8 cellular contexts compared by ENCODE assay signal in genomic region chr10:30687698-30688213, GRCh38. TPM values are rescaled to one million over a fixed set of nuclear protein-coding genes. Genes with fewer than 3 reads are reported as not detected.
DNase-seq lines count a peak whose midpoint lies in the region; ATAC-seq and TF ChIP-seq lines count a peak whose summit lies in the region.

No MANE protein-coding gene starts in this region.

- H3K36me3 ChIP-seq in adrenal gland (replicated peaks in 1 of 2) = no peaks in the 10 kb centered on the region

- TF ChIP-seq CTCF in C4-2B (conservative IDR thresholded peaks at IDR 0.05) (peak; percentile 98), GM20000 (IDR thresholded peaks at IDR 0.05; ENCODE audit: extremely low read depth, missing control alignments) (peak; percentile 77), adrenal gland (IDR thresholded peaks at IDR 0.05) (peak; percentile 68 to 88 (median 78)), retinal pigment epithelial cell (conservative IDR thresholded peaks at IDR 0.05; ENCODE audit: low read depth, low read length) (peak; percentile 99)

- 0 to 2% (median 0%) methylated on average over 7 of the region's 7 CpGs for WGBS in adrenal gland, 4 donors

- no peak overlapping the region for H3K4me3 ChIP-seq in adrenal gland
- H3K4me3 ChIP-seq in retinal pigment epithelial cell (ENCODE audit: low read length) = no peak overlapping the region

- H3K4me1 ChIP-seq in adrenal gland (replicated peaks in 1 of 2) = no peaks in the 10 kb centered on the region

- peaks cover 11% of the 10 kb centered on the region for H3K27me3 ChIP-seq in adrenal gland

- no peaks in the 10 kb centered on the region for H3K9me3 ChIP-seq in adrenal gland (replicated peaks in 1 of 3)

- DNase-seq in GM20000 (ENCODE audit: low spot score) (peak; percentile 68), NCI-H1092 (lab: John Stamatoyannopoulos, UW) (peak; percentile 55), T-helper 2 cell (peak; percentile 46 to 74 (median 64)), adrenal gland (peak; percentile 70 to 90 (median 82)), left cardiac atrium (peak; percentile 77), retinal pigment epithelial cell (ENCODE audit: low read depth) (no peak), NCI-H226 (no peak)

- ATAC-seq in left cardiac atrium = peak; percentile 68 to 85

- intact Hi-C loops in adrenal gland (cut with DNase I) (no loop called here), left cardiac atrium (cut with DNase I) (no loop called here)

- TF ChIP-seq POLR2A in adrenal gland (IDR thresholded peaks at IDR 0.05) = no peak

- H3K27ac ChIP-seq in C4-2B (no peak overlapping the region), adrenal gland (no peak overlapping the region)

RNA-seq across cellular contexts. Expression of gene LYZL2, which starts 58.2 kb away (rescaled TPM):
- total RNA-seq in adrenal gland = not detected
- polyA plus RNA-seq in adrenal gland = not detected
- total RNA-seq in left cardiac atrium = not detected

Comparison
In these comparisons a context has a peak if more than half of its experiments do, and no peak if none do; other contexts are left out.
1. DNase-seq: peak in GM20000 (single experiment), NCI-H1092 (single experiment), T-helper 2 cell (5 of 5), adrenal gland (7 of 7) and left cardiac atrium (single experiment); none in retinal pigment epithelial cell (single experiment) and NCI-H226 (single experiment).
2. Peak in every context shown above with its lines, with median percentiles within 50 percentile points of each other: CTCF ChIP-seq.